In genomic region chr5:137344723-137345322, GRCh38 we compare ENCODE assay signal across 10 cellular contexts.
DNase-seq lines count a peak whose midpoint lies in the region; ATAC-seq, FAIRE-seq and TF ChIP-seq lines count a peak whose summit lies in the region.
"Had no signal": no experiment of that assay in that cellular context is flagged by ENCODE, and none has a peak within 500 bp of the region (broad histone marks: within the 10 kb centered on the region; RNA-seq: fewer than 3 reads in every experiment).

No MANE protein-coding gene starts in this region.

- no peak overlapping the region for H3K9ac ChIP-seq in liver (ENCODE audit: low read depth in 1 of 2, low read length in 2 of 2)

- POLR2A ChIA-PET in naive thymus-derived CD4-positive, alpha-beta T cell (lab: Charles Lee), result interaction anchor here (0.6 kb wide), 1 partner anchor 1484 kb away, joined by 3 read pairs; no protein-coding TSS in a partner anchor

- intact Hi-C loops in naive thymus-derived CD4-positive, alpha-beta T cell (cut with micrococcal nuclease), result no loop called here

- TF ChIP-seq POLR2A in GM12891 (IDR thresholded peaks at IDR 0.05; ENCODE audit: low read depth, low read length), result no peak

- H3K36me3 ChIP-seq in BE2C (no peaks in the 10 kb centered on the region), brain microvascular endothelial cell (replicated peaks) (no peaks in the 10 kb centered on the region), liver (ENCODE audit: control insufficient read depth in 4 of 4, insufficient read depth in 3 of 4, low read depth in 1 of 4, low read length in 3 of 4) (no peaks in the 10 kb centered on the region)
- no peaks in the 10 kb centered on the region for H3K36me3 ChIP-seq in naive thymus-derived CD4-positive, alpha-beta T cell (ENCODE audit: control insufficient read depth in 2 of 3, insufficient read depth in 3 of 3, low read length in 3 of 3)

- peak; percentile 33 to 74 for TF ChIP-seq RAD21 in liver (IDR thresholded peaks at IDR 0.05)

- no peak overlapping the region for H3K4me3 Mint-ChIP-seq in naive thymus-derived CD4-positive, alpha-beta T cell
- H3K4me3 Mint-ChIP-seq: IgD-negative memory B cell had no signal

- H3K27ac ChIP-seq in brain microvascular endothelial cell (no peak overlapping the region), liver (ENCODE audit: low read depth in 1 of 2, low read length in 2 of 2) (no peak overlapping the region)
- H3K27ac ChIP-seq in naive thymus-derived CD4-positive, alpha-beta T cell (ENCODE audit: low read depth, low read length), result no peak overlapping the region

- no peak overlapping the region for H3K27ac Mint-ChIP-seq in naive thymus-derived CD4-positive, alpha-beta T cell
- H3K27ac Mint-ChIP-seq: IgD-negative memory B cell had no signal

- H3K4me3 ChIP-seq in BE2C (ENCODE audit: low read depth, low read length), result no peak overlapping the region
- H3K4me3 ChIP-seq in brain microvascular endothelial cell (ENCODE audit: low read depth, low read length), result no peak overlapping the region
- H3K4me3 ChIP-seq in liver (ENCODE audit: low read depth in 1 of 3, low read length in 3 of 3), result no peak overlapping the region
- no peak overlapping the region for H3K4me3 ChIP-seq in naive thymus-derived CD4-positive, alpha-beta T cell (ENCODE audit: low read length)

- H3K4me1 ChIP-seq in BE2C (no peaks in the 10 kb centered on the region), liver (ENCODE audit: control insufficient read depth in 4 of 4, insufficient read depth in 4 of 4, low read length in 3 of 4) (peaks cover 0 to 4% (median 2%) of the 10 kb centered on the region in 4 donors)
- H3K4me1 ChIP-seq in naive thymus-derived CD4-positive, alpha-beta T cell (ENCODE audit: control insufficient read depth in 2 of 2, insufficient read depth in 2 of 2, low read length in 2 of 2), result no peaks in the 10 kb centered on the region

- no peaks in the 10 kb centered on the region for H3K4me1 Mint-ChIP-seq in naive thymus-derived CD4-positive, alpha-beta T cell
- H3K4me1 Mint-ChIP-seq: IgD-negative memory B cell had no signal

- no peaks in the 10 kb centered on the region for H3K9me3 ChIP-seq in BE2C
- no peaks in the 10 kb centered on the region for H3K9me3 ChIP-seq in liver (ENCODE audit: control insufficient read depth in 4 of 4, low read length in 3 of 4)
- no peaks in the 10 kb centered on the region for H3K9me3 ChIP-seq in naive thymus-derived CD4-positive, alpha-beta T cell (ENCODE audit: control insufficient read depth in 2 of 3, low read length in 3 of 3)

- peaks cover 0 to 10% (median 8%) of the 10 kb centered on the region in 5 donors for H3K27me3 Mint-ChIP-seq in naive thymus-derived CD4-positive, alpha-beta T cell

- in situ Hi-C loops in brain microvascular endothelial cell (cut with HindIII; ENCODE audit: low pct_ligation_motif_present, low sequenced_read_pairs), result loop anchor here (10.0 kb wide), 1 partner anchor 150 kb away; the partner anchor contains the start of gene SPOCK1

- no peaks in the 10 kb centered on the region; the same call in 1 of the 2 replicates for H3K27me3 ChIP-seq in BE2C
- no peaks in the 10 kb centered on the region for H3K27me3 ChIP-seq in brain microvascular endothelial cell (replicated peaks)
- no peaks in the 10 kb centered on the region for H3K27me3 ChIP-seq in liver (ENCODE audit: control insufficient read depth in 4 of 4, insufficient read depth in 4 of 4, low read length in 3 of 4)
- H3K27me3 ChIP-seq in naive thymus-derived CD4-positive, alpha-beta T cell (ENCODE audit: control insufficient read depth in 2 of 2, insufficient read depth in 2 of 2, low read length in 2 of 2), result no peaks in the 10 kb centered on the region

- 22% methylated on average over 6 of the region's 6 CpGs for WGBS in liver

- ATAC-seq in GM19035 (IDR thresholded peaks at IDR 0.05; ENCODE audit: unreplicated experiment), result no peak
- no peak for ATAC-seq in naive thymus-derived CD4-positive, alpha-beta T cell
- ATAC-seq: left colon had no signal

- FAIRE-seq in GM12891 (lab: Jason Lieb, UNC), result no peak

- CTCF ChIA-PET in naive thymus-derived CD4-positive, alpha-beta T cell (lab: Charles Lee), result no interaction called here

- peak; percentile 59 for DNase-seq in BE2C
- DNase-seq in GM12891 (ENCODE audit: insufficient read length, low spot score), result peak; percentile 11
- peak; percentile 77 for DNase-seq in NCI-H69 (lab: John Stamatoyannopoulos, UW)
- DNase-seq in brain microvascular endothelial cell, result peak; percentile 73
- no peak for DNase-seq in NCI-H128 (lab: John Stamatoyannopoulos, UW; ENCODE audit: unreplicated experiment)
- DNase-seq in naive thymus-derived CD4-positive, alpha-beta T cell, result no peak

- H3K36me3 Mint-ChIP-seq in naive thymus-derived CD4-positive, alpha-beta T cell, result no peaks in the 10 kb centered on the region
- H3K36me3 Mint-ChIP-seq: IgD-negative memory B cell had no signal

- peaks cover 0 to 3% (median 0%) of the 10 kb centered on the region in 11 donors for H3K9me3 Mint-ChIP-seq in naive thymus-derived CD4-positive, alpha-beta T cell
- H3K9me3 Mint-ChIP-seq: IgD-negative memory B cell had no signal

- TF ChIP-seq CTCF in BE2C (IDR thresholded peaks at IDR 0.05; ENCODE audit: low read depth, low read length), result peak; percentile 95
- TF ChIP-seq CTCF in brain microvascular endothelial cell (IDR thresholded peaks at IDR 0.05; ENCODE audit: low read depth, low read length, missing control alignments), result peak; percentile 91
- peak; percentile 68 for TF ChIP-seq CTCF in liver (IDR thresholded peaks at IDR 0.05; ENCODE audit: low read depth, low read length, missing input control)

TF ChIP-seq in GM12891, 5 proteins besides CTCF, POLR2A, EP300 and RAD21:
- TF ChIP-seq POLR2AphosphoS5 (IDR thresholded peaks at IDR 0.05; ENCODE audit: low read depth, low read length) (no peak), SPI1 (IDR thresholded peaks at IDR 0.05; ENCODE audit: low read depth, low read length) (no peak), TAF1 (IDR thresholded peaks at IDR 0.05; ENCODE audit: low read depth, low read length) (no peak), POU2F2 (IDR thresholded peaks at IDR 0.05; ENCODE audit: low read depth, low read length) (no peak), PAX5 (IDR thresholded peaks at IDR 0.05; ENCODE audit: insufficient read depth, low read length, severe bottlenecking) (no peak)

TF ChIP-seq in liver, 16 proteins besides CTCF, POLR2A, EP300 and RAD21 (continues in another document):
- TF ChIP-seq NR2F2 (IDR thresholded peaks at IDR 0.05) (no peak), MAX (IDR thresholded peaks at IDR 0.05) (no peak), SP1 (IDR thresholded peaks at IDR 0.05) (no peak), FOXA1 (IDR thresholded peaks at IDR 0.05) (no peak), HNF4A (conservative IDR thresholded peaks at IDR 0.05) (no peak), GABPA (IDR thresholded peaks at IDR 0.05 in 1 of 2, conservative IDR thresholded peaks at IDR 0.05 in 1 of 2) (no peak), ZBTB33 (IDR thresholded peaks at IDR 0.05) (no peak), TAF1 (conservative IDR thresholded peaks at IDR 0.05) (no peak), ATF3 (IDR thresholded peaks at IDR 0.05) (no peak), FOXA2 (IDR thresholded peaks at IDR 0.05) (no peak), YY1 (IDR thresholded peaks at IDR 0.05) (no peak), REST (IDR thresholded peaks at IDR 0.05) (no peak), EGR1 (IDR thresholded peaks at IDR 0.05; ENCODE audit: low read depth in 2 of 2) (no peak), HNF4G (IDR thresholded peaks at IDR 0.05) (no peak)

Comparison
In these comparisons a context has a peak if more than half of its experiments do, and no peak if none do; other contexts are left out.
1. DNase-seq: peak in BE2C (single experiment), GM12891 (single experiment), NCI-H69 (single experiment) and brain microvascular endothelial cell (single experiment); none in NCI-H128 (single experiment) and naive thymus-derived CD4-positive, alpha-beta T cell (0 of 9).
2. Peak in every context shown above with its lines, with median percentiles within 50 percentile points of each other: CTCF ChIP-seq.